In genomic region chr10:2631557-2631956, GRCh38 we compare ENCODE assay signal across 21 cellular contexts.
"Had no signal": no experiment of that assay in that cellular context is flagged by ENCODE, and none has a peak within 500 bp of the region (broad histone marks: within the 10 kb centered on the region; RNA-seq: fewer than 3 reads in every experiment).

No MANE protein-coding gene starts in this region.

- H3K27me3 ChIP-seq: gastrocnemius medialis, pancreas, transverse colon had no signal

- H3K9me3 Mint-ChIP-seq: dendritic cell treated with granulocyte-macrophage colony-stimulating factor and Interleukin-4, amounts not matched to agents 40 ng/mL and 50 ng/mL, for 4 days had no signal

- H3K4me1 ChIP-seq: esophagus muscularis mucosa, gastrocnemius medialis, pancreas, stomach, transverse colon had no signal

- H3K36me3 ChIP-seq: esophagus muscularis mucosa, gastrocnemius medialis, pancreas, stomach, thoracic aorta, transverse colon had no signal

- H3K4me3 Mint-ChIP-seq: dendritic cell treated with granulocyte-macrophage colony-stimulating factor and Interleukin-4, amounts not matched to agents 40 ng/mL and 50 ng/mL, for 4 days; effector memory CD8-positive, alpha-beta T cell; naive thymus-derived CD8-positive, alpha-beta T cell; neural crest cell had no signal

- H3K4me1 Mint-ChIP-seq: naive thymus-derived CD8-positive, alpha-beta T cell had no signal

- H3K27me3 Mint-ChIP-seq: dendritic cell treated with granulocyte-macrophage colony-stimulating factor and Interleukin-4, amounts not matched to agents 40 ng/mL and 50 ng/mL, for 4 days; progenitor cell of endocrine pancreas had no signal

- H3K9me3 ChIP-seq: esophagus muscularis mucosa, gastrocnemius medialis, pancreas, stomach, thoracic aorta, transverse colon had no signal

- H3K27ac Mint-ChIP-seq: dendritic cell treated with granulocyte-macrophage colony-stimulating factor and Interleukin-4, amounts not matched to agents 40 ng/mL and 50 ng/mL, for 4 days; effector memory CD8-positive, alpha-beta T cell; naive thymus-derived CD8-positive, alpha-beta T cell; progenitor cell of endocrine pancreas had no signal

- ATAC-seq: effector memory CD8-positive, alpha-beta T cell; gastrocnemius medialis; left lobe of liver; mucosa of descending colon; naive thymus-derived CD8-positive, alpha-beta T cell; pancreas; right cardiac atrium had no signal

- H3K27ac ChIP-seq: epithelial cell of prostate, esophagus muscularis mucosa, gastrocnemius medialis, pancreas, stomach, thoracic aorta, transverse colon had no signal

- H3K36me3 Mint-ChIP-seq: naive thymus-derived CD8-positive, alpha-beta T cell had no signal

- H3K4me3 ChIP-seq: esophagus muscularis mucosa, gastrocnemius medialis, mucosa of descending colon, pancreas, stomach, thoracic aorta, transverse colon had no signal

- DNase-seq: effector memory CD8-positive, alpha-beta T cell; gastrocnemius medialis; islet precursor cell; mucosa of descending colon; naive thymus-derived CD8-positive, alpha-beta T cell; nucleus accumbens; pancreas; right cardiac atrium; small intestine; stimulated activated CD4-positive, alpha-beta T cell treated with anti-CD3 and anti-CD28 coated beads, Interleukin-12 subunit alpha, Interleukin-12 subunit beta, amount 100 ng/mL, for 4 hours; stimulated activated naive CD4-positive, alpha-beta T cell; stomach; substantia nigra; transverse colon had no signal
